16 cellular contexts compared by ENCODE assay signal in genomic region chrX:786441-786881, GRCh38.
DNase-seq lines count a peak whose midpoint lies in the region; ATAC-seq lines count a peak whose summit lies in the region.
"Had no signal": no experiment of that assay in that cellular context is flagged by ENCODE, and none has a peak within 500 bp of the region (broad histone marks: within the 10 kb centered on the region; RNA-seq: fewer than 3 reads in every experiment).

No MANE protein-coding gene starts in this region.

- ATAC-seq in left lobe of liver (no peak), HG03045 (IDR thresholded peaks at IDR 0.05; ENCODE audit: unreplicated experiment) (no peak), HG02623 (IDR thresholded peaks at IDR 0.05; ENCODE audit: unreplicated experiment) (no peak), GM19328 (IDR thresholded peaks at IDR 0.05; ENCODE audit: unreplicated experiment) (no peak)
- ATAC-seq: GM23338 had no signal

- DNase-seq in activated effector memory CD4-positive, alpha-beta T cell treated with anti-CD3 and anti-CD28 coated beads, Interleukin-2, amount 50 U/mL, for 16 hours = peak; percentile 17
- no peak for DNase-seq in activated effector memory CD4-positive, alpha-beta T cell treated with Interleukin-2 at 50 U/mL for 16 hours
- DNase-seq in left lobe of liver (ENCODE audit: low spot score) (peak; percentile 14), posterior vena cava (ENCODE audit: low spot score) (peak; percentile 28)
- DNase-seq: 8988T; ACHN; C1 segment of cervical spinal cord; Calu3; CD4-positive, alpha-beta T cell; DMS 273 treated with DMSO at 0.1 percent for 48 hours; DMS79; H9 had no signal

- intact Hi-C loops in posterior vena cava (cut with DNase I) = no loop called here
